25 cellular contexts compared by ENCODE assay signal in the genomic region with DNA sequence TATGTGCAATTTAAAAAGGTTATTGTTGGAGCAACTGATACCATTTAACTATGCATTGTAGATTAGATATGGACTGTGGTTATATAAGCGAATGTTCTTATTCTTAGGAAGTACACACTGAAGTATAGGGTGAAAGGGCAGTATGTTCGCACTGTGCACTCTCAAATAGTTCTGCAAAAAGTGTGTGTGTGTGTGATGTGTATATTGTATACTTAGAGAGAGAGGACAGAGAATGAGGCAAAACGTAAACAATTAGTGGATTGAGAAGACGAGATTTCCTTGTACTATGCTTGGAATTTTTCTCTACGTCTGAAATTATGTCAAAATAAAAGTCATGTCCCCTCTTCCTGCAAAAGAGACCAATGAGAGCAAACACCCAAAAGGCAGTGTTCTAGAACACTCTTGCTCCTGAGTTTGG. TPM values are rescaled to one million over a fixed set of nuclear protein-coding genes. Genes with fewer than 3 reads are reported as not detected.
A peak's percentile ranks its signal among the peaks of the same experiment; 100 is the strongest.
DNase-seq lines count a peak whose midpoint lies in the region; ATAC-seq and TF ChIP-seq lines count a peak whose summit lies in the region.
"Had no signal": no experiment of that assay in that cellular context is flagged by ENCODE, and none has a peak within 500 bp of the region (broad histone marks: within the 10 kb centered on the region; RNA-seq: fewer than 3 reads in every experiment).

No MANE protein-coding gene starts in this region.

- 39 to 43% methylated on average over 5 of the region's 5 CpGs for WGBS in upper lobe of left lung, 2 donors

- H3K36me3 ChIP-seq in Caco-2 (ENCODE audit: control insufficient read depth, insufficient read depth, low read length) (no peaks in the 10 kb centered on the region), SJCRH30 (no peaks in the 10 kb centered on the region), upper lobe of left lung (no peaks in the 10 kb centered on the region)
- H3K36me3 ChIP-seq: ovary, stomach, thyroid gland had no signal

- intact Hi-C loops in Caco-2 (cut with micrococcal nuclease; ENCODE audit: unreplicated experiment) = loop anchor here (1.0 kb wide), 1 partner anchor 16 kb away; no protein-coding TSS in a partner anchor

- TF ChIP-seq EP300 in upper lobe of left lung (IDR thresholded peaks at IDR 0.05) = no peak

- H3K4me3 Mint-ChIP-seq in Caco-2 (ENCODE audit: unreplicated experiment) = peak overlapping the region; percentile 1
- no peak overlapping the region for H3K4me3 Mint-ChIP-seq in mesothelial cell of epicardium
- H3K4me3 Mint-ChIP-seq: activated CD4-positive, alpha-beta T cell treated with anti-CD3 and anti-CD28 coated beads for 36 hours; activated CD8-positive, alpha-beta T cell treated with anti-CD3 and anti-CD28 coated beads, Interleukin-2, amount 10 ng/mL, durations not matched to agents 7 days and 5 days; activated naive CD8-positive, alpha-beta T cell; natural killer cell had no signal

- no peak for TF ChIP-seq POLR2A in upper lobe of left lung (IDR thresholded peaks at IDR 0.05)

- H3K27ac Mint-ChIP-seq in Caco-2 (ENCODE audit: unreplicated experiment) (peak overlapping the region; percentile 53), mesothelial cell of epicardium (peak overlapping the region; percentile 18)
- H3K27ac Mint-ChIP-seq: activated CD4-positive, alpha-beta T cell treated with anti-CD3 and anti-CD28 coated beads for 36 hours; activated CD8-positive, alpha-beta T cell treated with anti-CD3 and anti-CD28 coated beads, Interleukin-2, amount 10 ng/mL, durations not matched to agents 7 days and 5 days; activated naive CD8-positive, alpha-beta T cell; CD4-positive, CD25-positive, alpha-beta regulatory T cell; natural killer cell had no signal

- H3K9me3 ChIP-seq in Caco-2 (no peaks in the 10 kb centered on the region), SJCRH30 (replicated peaks) (no peaks in the 10 kb centered on the region), upper lobe of left lung (no peaks in the 10 kb centered on the region)
- H3K9me3 ChIP-seq: ovary, SK-N-SH, stomach, thyroid gland had no signal

- peaks cover 6% of the 10 kb centered on the region for H3K36me3 Mint-ChIP-seq in Caco-2 (ENCODE audit: insufficient read depth, unreplicated experiment)
- H3K36me3 Mint-ChIP-seq in mesothelial cell of epicardium = no peaks in the 10 kb centered on the region
- H3K36me3 Mint-ChIP-seq: CD4-positive, CD25-positive, alpha-beta regulatory T cell; natural killer cell had no signal

- CTCF ChIA-PET in Caco-2 (lab: Charles Lee) = no interaction called here

- H3K27ac ChIP-seq in SJCRH30 (peak overlapping the region; percentile 6; the same call in 1 of the 2 replicates), upper lobe of left lung (no peak overlapping the region)
- H3K27ac ChIP-seq: ovary had no signal

- BruUV-seq in Caco-2 (replicated peaks; lab: Mats Ljungman, UMichigan) = no TSS peak

- no peaks in the 10 kb centered on the region for H3K27me3 Mint-ChIP-seq in Caco-2 (ENCODE audit: insufficient read depth, unreplicated experiment)
- no peaks in the 10 kb centered on the region for H3K27me3 Mint-ChIP-seq in mesothelial cell of epicardium (ENCODE audit: low read depth)
- H3K27me3 Mint-ChIP-seq: activated CD4-positive, alpha-beta T cell treated with anti-CD3 and anti-CD28 coated beads for 36 hours; activated naive CD8-positive, alpha-beta T cell had no signal

- TF ChIP-seq CTCF in Caco-2 (IDR thresholded peaks at IDR 0.05; ENCODE audit: insufficient read depth in 1 of 2, low read depth in 1 of 2, low read length in 1 of 2, severe bottlenecking in 1 of 2, unreplicated experiment in 1 of 2) = no peak
- no peak for TF ChIP-seq CTCF in mesothelial cell of epicardium (IDR thresholded peaks at IDR 0.05; ENCODE audit: unreplicated experiment)
- TF ChIP-seq CTCF in upper lobe of left lung (IDR thresholded peaks at IDR 0.05) = no peak

- H3K4me1 ChIP-seq in Caco-2 = peaks cover 71% of the 10 kb centered on the region
- H3K4me1 ChIP-seq in SJCRH30 = peaks cover 30% of the 10 kb centered on the region
- H3K4me1 ChIP-seq in upper lobe of left lung = peaks cover 4 to 17% (median 12%) of the 10 kb centered on the region in 4 donors

- POLR2A ChIA-PET in Caco-2 (lab: Charles Lee) = no interaction called here

- H3K27me3 ChIP-seq in Caco-2 (replicated peaks; ENCODE audit: control insufficient read depth, insufficient read depth, low read length) (no peaks in the 10 kb centered on the region), SJCRH30 (no peaks in the 10 kb centered on the region), upper lobe of left lung (no peaks in the 10 kb centered on the region)
- H3K27me3 ChIP-seq: ovary, stomach, thyroid gland had no signal

- DNase-seq in Caco-2 (no peak), SJCRH30 (no peak), fibroblast of gingiva (ENCODE audit: low read depth) (peak; percentile 67), mesothelial cell of epicardium (ENCODE audit: low spot score in 2 of 2, unreplicated experiment in 2 of 2) (no peak), NK-92 (lab: John Stamatoyannopoulos, UW; ENCODE audit: unreplicated experiment) (no peak), upper lobe of left lung (no peak)
- DNase-seq in activated CD4-positive, alpha-beta T cell treated with anti-CD3 and anti-CD28 coated beads for 1 hour = no peak
- DNase-seq: activated CD4-positive, alpha-beta T cell treated with anti-CD3 and anti-CD28 coated beads for 36 hours; activated CD8-positive, alpha-beta T cell treated with anti-CD3 and anti-CD28 coated beads, Interleukin-2, amount 10 ng/mL, durations not matched to agents 7 days and 5 days; CD4-positive, CD25-positive, alpha-beta regulatory T cell; cerebellar nuclear complex; GOT3; natural killer cell; NCI-H1105; NCI-H2029; ovary; SK-N-SH; stimulated activated CD4-positive, alpha-beta T cell treated with anti-CD3 and anti-CD28 coated beads, Interleukin-1b, Interleukin-23, amount 100 ng/mL, for 48 hours; stomach; T-helper 2 cell; thyroid gland had no signal

- H3K4me3 ChIP-seq in Caco-2 (ENCODE audit: low read depth, low read length) (no peak overlapping the region), SJCRH30 (no peak overlapping the region), upper lobe of left lung (no peak overlapping the region)
- H3K4me3 ChIP-seq: ovary, skin epidermis, stomach, thyroid gland had no signal

- peaks cover 61% of the 10 kb centered on the region for H3K4me1 Mint-ChIP-seq in Caco-2 (ENCODE audit: low read depth, unreplicated experiment)
- H3K4me1 Mint-ChIP-seq in mesothelial cell of epicardium = peaks cover 41% of the 10 kb centered on the region
- H3K4me1 Mint-ChIP-seq: activated CD4-positive, alpha-beta T cell treated with anti-CD3 and anti-CD28 coated beads for 36 hours; CD4-positive, CD25-positive, alpha-beta regulatory T cell; natural killer cell had no signal

- H3K9me3 Mint-ChIP-seq in Caco-2 (ENCODE audit: unreplicated experiment) (no peaks in the 10 kb centered on the region), mesothelial cell of epicardium (no peaks in the 10 kb centered on the region)
- H3K9me3 Mint-ChIP-seq: CD4-positive, CD25-positive, alpha-beta regulatory T cell; natural killer cell had no signal

- ATAC-seq in upper lobe of left lung (ENCODE audit: low FRiP score in 2 of 2) = no peak
- no peak for ATAC-seq in GM18520 (IDR thresholded peaks at IDR 0.05; ENCODE audit: unreplicated experiment)
- ATAC-seq: activated CD4-positive, alpha-beta T cell treated with anti-CD3 and anti-CD28 coated beads for 36 hours; activated CD8-positive, alpha-beta T cell treated with anti-CD3 and anti-CD28 coated beads, Interleukin-2, amount 10 ng/mL, durations not matched to agents 7 days and 5 days; left lobe of liver; natural killer cell had no signal

RNA-seq across cellular contexts. Expression of a gene that starts 30.4 kb away (rescaled TPM):
- total RNA-seq in Caco-2 (2022) = 19.1 and 20.5 TPM in 2 replicates
- total RNA-seq in SJCRH30 (2014; rRNA removed; shearing (Covaris generic)) = 26.9 and 27.5 TPM in 2 replicates
- total RNA-seq in mesothelial cell of epicardium = 9.6 to 10.9 TPM (median 9.7 TPM) in 3 replicates
- total RNA-seq in upper lobe of left lung = 10 to 100 TPM in 1 of 6 donors, 1 to 10 TPM in 5; 2.1 to 10.3 (median 8.6) TPM

RNA-seq across cellular contexts. Expression of a gene that starts 30.6 kb away (rescaled TPM):
- total RNA-seq in Caco-2 (2022) (31.0 and 33.1 TPM in 2 replicates), mesothelial cell of epicardium (47.5 to 52.0 TPM (median 47.8 TPM) in 3 replicates), upper lobe of left lung (10 to 100 TPM; 33.8 to 87.0 (median 46.6) TPM)
- 16.3 and 21.0 TPM in 2 replicates for total RNA-seq in SJCRH30 (2014; rRNA removed; shearing (Covaris generic))
